In the genomic region with DNA sequence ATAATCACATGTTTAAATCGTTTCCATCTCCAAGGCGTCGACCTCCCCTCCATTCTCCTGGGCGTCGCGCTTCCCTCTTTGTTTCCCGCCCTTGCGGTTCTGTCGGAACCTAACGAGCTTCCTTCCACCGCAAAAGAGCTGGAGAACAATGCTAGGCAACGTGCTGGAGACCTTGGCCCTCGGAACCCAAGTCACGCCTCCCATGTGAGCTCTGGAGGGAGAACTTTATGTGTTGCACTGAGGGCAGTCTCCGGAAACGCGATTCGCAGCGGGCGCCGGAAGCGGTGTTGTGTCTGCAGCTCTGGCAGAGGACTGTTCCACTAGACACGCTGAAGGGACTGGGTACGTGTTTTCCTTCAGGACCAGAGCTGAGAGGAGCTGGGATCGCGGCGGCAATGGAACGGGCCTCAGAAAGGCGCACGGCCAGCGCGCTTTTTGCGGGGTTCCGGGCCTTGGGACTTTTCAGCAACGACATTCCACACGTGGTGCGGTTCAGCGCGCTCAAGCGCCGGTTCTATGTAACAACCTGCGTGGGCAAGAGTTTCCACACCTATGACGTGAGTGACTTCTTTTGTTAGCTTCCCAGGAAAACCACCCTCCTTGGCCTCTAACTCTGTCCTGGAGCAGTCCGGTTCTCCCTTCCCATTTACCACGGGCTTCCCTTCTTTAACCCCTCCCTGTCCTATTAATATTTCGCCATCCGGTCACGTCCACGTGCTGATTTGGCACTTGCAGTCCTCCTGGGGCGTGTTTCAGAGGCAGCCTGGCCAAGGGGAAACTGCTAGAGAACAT, we compare ENCODE assay signal across 1 cellular context.
TF ChIP-seq lines count a peak whose summit lies in the region.

TSS of gene WDR36 (plus strand) at position 287 of the 792 bp plus-strand sequence. CDS start at position 396, 109 bp downstream.

TF ChIP-seq in K562, 482 proteins besides CTCF, POLR2A, EP300 and RAD21 (continued from another document):
- TF ChIP-seq ZBTB2 (IDR thresholded peaks at IDR 0.05) (peak; percentile 28; the same call in 1 of the 2 replicates), CREB1 (IDR thresholded peaks at IDR 0.05) (peak; percentile 87), CREB1 (CRISPR knock-in tag; IDR thresholded peaks at IDR 0.05) (peak; percentile 89), SMAD1 (IDR thresholded peaks at IDR 0.05; ENCODE audit: low read depth, low read length, partially characterized antibody) (peak; percentile 56), ZBTB49 (CRISPR knock-in tag; IDR thresholded peaks at IDR 0.05; ENCODE audit: borderline replicate concordance) (0 out of 2 replicates have a peak, but pooled peaks have one; percentile 3), ZNF165 (CRISPR knock-in tag; IDR thresholded peaks at IDR 0.05; ENCODE audit: borderline replicate concordance) (0 out of 2 replicates have a peak, but pooled peaks have one; percentile 25), ARNT (IDR thresholded peaks at IDR 0.05) (peak; percentile 81 to 88), MNT (conservative IDR thresholded peaks at IDR 0.05) (peak; percentile 97 to 98), ZNF41 (CRISPR knock-in tag; conservative IDR thresholded peaks at IDR 0.05) (0 out of 2 replicates have a peak, but pooled peaks have one; percentile 11), ZNF766 (CRISPR knock-in tag; conservative IDR thresholded peaks at IDR 0.05) (peak; percentile 71), ATF1 (CRISPR knock-in tag; IDR thresholded peaks at IDR 0.05) (peak; percentile 43; the same call in 1 of the 2 replicates), ATF1 (tag; IDR thresholded peaks at IDR 0.05) (peak; percentile 94), CXXC5 (CRISPR knock-in tag; IDR thresholded peaks at IDR 0.05) (peak; percentile 86), SMAD2 (IDR thresholded peaks at IDR 0.05; ENCODE audit: low read depth, low read length) (no peak), TRIM24 (IDR thresholded peaks at IDR 0.05) (peak; percentile 47 to 99; a peak in 3 of 4 replicates), CBX1 (IDR thresholded peaks at IDR 0.05; ENCODE audit: low read depth) (peak; percentile 94)
- TF ChIP-seq, protein P1, sequence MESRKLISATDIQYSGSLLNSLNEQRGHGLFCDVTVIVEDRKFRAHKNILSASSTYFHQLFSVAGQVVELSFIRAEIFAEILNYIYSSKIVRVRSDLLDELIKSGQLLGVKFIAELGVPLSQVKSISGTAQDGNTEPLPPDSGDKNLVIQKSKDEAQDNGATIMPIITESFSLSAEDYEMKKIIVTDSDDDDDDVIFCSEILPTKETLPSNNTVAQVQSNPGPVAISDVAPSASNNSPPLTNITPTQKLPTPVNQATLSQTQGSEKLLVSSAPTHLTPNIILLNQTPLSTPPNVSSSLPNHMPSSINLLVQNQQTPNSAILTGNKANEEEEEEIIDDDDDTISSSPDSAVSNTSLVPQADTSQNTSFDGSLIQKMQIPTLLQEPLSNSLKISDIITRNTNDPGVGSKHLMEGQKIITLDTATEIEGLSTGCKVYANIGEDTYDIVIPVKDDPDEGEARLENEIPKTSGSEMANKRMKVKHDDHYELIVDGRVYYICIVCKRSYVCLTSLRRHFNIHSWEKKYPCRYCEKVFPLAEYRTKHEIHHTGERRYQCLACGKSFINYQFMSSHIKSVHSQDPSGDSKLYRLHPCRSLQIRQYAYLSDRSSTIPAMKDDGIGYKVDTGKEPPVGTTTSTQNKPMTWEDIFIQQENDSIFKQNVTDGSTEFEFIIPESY (CRISPR knock-in tag; IDR thresholded peaks at IDR 0.05) = peak; percentile 36; the same call in 1 of the 2 replicates
- TF ChIP-seq, protein P2, sequence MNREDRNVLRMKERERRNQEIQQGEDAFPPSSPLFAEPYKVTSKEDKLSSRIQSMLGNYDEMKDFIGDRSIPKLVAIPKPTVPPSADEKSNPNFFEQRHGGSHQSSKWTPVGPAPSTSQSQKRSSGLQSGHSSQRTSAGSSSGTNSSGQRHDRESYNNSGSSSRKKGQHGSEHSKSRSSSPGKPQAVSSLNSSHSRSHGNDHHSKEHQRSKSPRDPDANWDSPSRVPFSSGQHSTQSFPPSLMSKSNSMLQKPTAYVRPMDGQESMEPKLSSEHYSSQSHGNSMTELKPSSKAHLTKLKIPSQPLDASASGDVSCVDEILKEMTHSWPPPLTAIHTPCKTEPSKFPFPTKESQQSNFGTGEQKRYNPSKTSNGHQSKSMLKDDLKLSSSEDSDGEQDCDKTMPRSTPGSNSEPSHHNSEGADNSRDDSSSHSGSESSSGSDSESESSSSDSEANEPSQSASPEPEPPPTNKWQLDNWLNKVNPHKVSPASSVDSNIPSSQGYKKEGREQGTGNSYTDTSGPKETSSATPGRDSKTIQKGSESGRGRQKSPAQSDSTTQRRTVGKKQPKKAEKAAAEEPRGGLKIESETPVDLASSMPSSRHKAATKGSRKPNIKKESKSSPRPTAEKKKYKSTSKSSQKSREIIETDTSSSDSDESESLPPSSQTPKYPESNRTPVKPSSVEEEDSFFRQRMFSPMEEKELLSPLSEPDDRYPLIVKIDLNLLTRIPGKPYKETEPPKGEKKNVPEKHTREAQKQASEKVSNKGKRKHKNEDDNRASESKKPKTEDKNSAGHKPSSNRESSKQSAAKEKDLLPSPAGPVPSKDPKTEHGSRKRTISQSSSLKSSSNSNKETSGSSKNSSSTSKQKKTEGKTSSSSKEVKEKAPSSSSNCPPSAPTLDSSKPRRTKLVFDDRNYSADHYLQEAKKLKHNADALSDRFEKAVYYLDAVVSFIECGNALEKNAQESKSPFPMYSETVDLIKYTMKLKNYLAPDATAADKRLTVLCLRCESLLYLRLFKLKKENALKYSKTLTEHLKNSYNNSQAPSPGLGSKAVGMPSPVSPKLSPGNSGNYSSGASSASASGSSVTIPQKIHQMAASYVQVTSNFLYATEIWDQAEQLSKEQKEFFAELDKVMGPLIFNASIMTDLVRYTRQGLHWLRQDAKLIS (CRISPR knock-in tag; IDR thresholded peaks at IDR 0.05) = peak; percentile 91
